In genomic region chr14:35390577-35391387, GRCh38 we compare ENCODE assay signal across 10 cellular contexts. TPM values are rescaled to one million over a fixed set of nuclear protein-coding genes. Genes with fewer than 3 reads are reported as not detected.
DNase-seq lines count a peak whose midpoint lies in the region; ATAC-seq and TF ChIP-seq lines count a peak whose summit lies in the region.
"Had no signal": no experiment of that assay in that cellular context is flagged by ENCODE, and none has a peak within 500 bp of the region (broad histone marks: within the 10 kb centered on the region; RNA-seq: fewer than 3 reads in every experiment).

No MANE protein-coding gene starts in this region.

- no peak overlapping the region for H3K27ac Mint-ChIP-seq in glutamatergic neuron (ENCODE audit: unreplicated experiment)

- TF ChIP-seq CTCF in fibroblast of mammary gland (conservative IDR thresholded peaks at IDR 0.05; ENCODE audit: control insufficient read depth, insufficient read depth, low read depth, low read length) (no peak), glutamatergic neuron (IDR thresholded peaks at IDR 0.05; ENCODE audit: partially characterized antibody, unreplicated experiment) (no peak)

- H3K4me1 Mint-ChIP-seq in glutamatergic neuron (ENCODE audit: low read depth, unreplicated experiment) = peaks cover 11% of the 10 kb centered on the region

- H3K4me3 ChIP-seq in fibroblast of mammary gland (ENCODE audit: control insufficient read depth, low read depth, low read length) = no peak overlapping the region

- H3K9me3 Mint-ChIP-seq in glutamatergic neuron (ENCODE audit: unreplicated experiment) = peaks cover 4% of the 10 kb centered on the region

- peaks cover 5% of the 10 kb centered on the region for H3K36me3 Mint-ChIP-seq in glutamatergic neuron (ENCODE audit: unreplicated experiment)

- H3K4me3 Mint-ChIP-seq in glutamatergic neuron (ENCODE audit: unreplicated experiment) = no peak overlapping the region

- DNase-seq in COLO668 (lab: John Stamatoyannopoulos, UW; ENCODE audit: unreplicated experiment) (peak; percentile 67), NCI-H748 treated with DMSO at 0.1 percent for 48 hours (lab: John Stamatoyannopoulos, UW) (peak; percentile 18), fibroblast of mammary gland (ENCODE audit: low read depth) (peak; percentile 45), pons (ENCODE audit: low spot score) (no peak), SW 1271 (lab: John Stamatoyannopoulos, UW) (no peak), glutamatergic neuron (no peak)
- DNase-seq: activated CD4-positive, alpha-beta T cell treated with anti-CD3 and anti-CD28 coated beads for 4 hours; KG1 had no signal

- peak; percentile 75 for ATAC-seq in GM21390 (IDR thresholded peaks at IDR 0.05; ENCODE audit: unreplicated experiment)
- ATAC-seq in GM21423 (IDR thresholded peaks at IDR 0.05; ENCODE audit: unreplicated experiment) = no peak

- H3K27me3 Mint-ChIP-seq in glutamatergic neuron (ENCODE audit: unreplicated experiment) = peaks cover 5% of the 10 kb centered on the region

RNA-seq across cellular contexts. Expression of gene NFKBIA, which starts 13.8 kb away (rescaled TPM):
- 20.1 TPM for total RNA-seq in glutamatergic neuron (ENCODE audit: unreplicated experiment)

Comparison
In these comparisons a context has a peak if more than half of its experiments do, and no peak if none do; other contexts are left out.
1. DNase-seq: peak in COLO668 (single experiment), NCI-H748 treated with DMSO at 0.1 percent for 48 hours (single experiment) and fibroblast of mammary gland (single experiment); none in pons (single experiment), SW 1271 (0 of 2) and glutamatergic neuron (single experiment).